ENCODE assay signal across 24 cellular contexts in genomic region chr6:21514288-21514687, GRCh38.
DNase-seq lines count a peak whose midpoint lies in the region; FAIRE-seq and TF ChIP-seq lines count a peak whose summit lies in the region.
"Had no signal": no experiment of that assay in that cellular context is flagged by ENCODE, and none has a peak within 500 bp of the region (broad histone marks: within the 10 kb centered on the region; RNA-seq: fewer than 3 reads in every experiment).

No MANE protein-coding gene starts in this region.

- DNase-seq in bronchial epithelial cell (ENCODE audit: low read depth) (no peak), amygdala (lab: John Stamatoyannopoulos, UW) (no peak), NCI-H2081 treated with DMSO at 0.1 percent for 48 hours (lab: John Stamatoyannopoulos, UW) (no peak), A172 (ENCODE audit: low spot score) (no peak)
- DNase-seq: 8988T; AML-193; CD4-positive, alpha-beta memory T cell; CD4-positive, CD25-positive, alpha-beta regulatory T cell; CD8-positive, alpha-beta memory T cell; COR-L47; DMS 273 treated with DMSO at 0.1 percent for 48 hours; DMS153; DMS53; DMS79; DND-41; EL; GDM1 had no signal

- TF ChIP-seq CTCF in C4-2B (conservative IDR thresholded peaks at IDR 0.05) (no peak), VCaP (conservative IDR thresholded peaks at IDR 0.05) (no peak), bronchial epithelial cell (IDR thresholded peaks at IDR 0.05; ENCODE audit: insufficient read depth, low read length, severe bottlenecking) (no peak)

- peak; percentile 72 for FAIRE-seq in bronchial epithelial cell (lab: Jason Lieb, UNC)
- FAIRE-seq: A549, GM12878, GM12892, GM18507 had no signal

- no peak overlapping the region for H3K4me3 ChIP-seq in bronchial epithelial cell (ENCODE audit: low read depth, low read length)
- H3K4me3 ChIP-seq: A549; BLaER1 treated with 17β-estradiol and CSF1 and Interleukin-3, amounts not matched to agents 10 nM and 100 nM; GM12878 had no signal

- H3K36me3 ChIP-seq in bronchial epithelial cell (ENCODE audit: control insufficient read depth, insufficient read depth, low read length): no peaks in the 10 kb centered on the region
- H3K36me3 ChIP-seq: BLaER1 treated with 17β-estradiol and CSF1 and Interleukin-3, amounts not matched to agents 10 nM and 100 nM had no signal

- H3K27ac ChIP-seq in C4-2B: peak overlapping the region; percentile 53
- H3K27ac ChIP-seq in VCaP: peak overlapping the region; percentile 50
- H3K27ac ChIP-seq: A549; BLaER1 treated with 17β-estradiol and CSF1 and Interleukin-3, amounts not matched to agents 10 nM and 100 nM had no signal

- no peaks in the 10 kb centered on the region for H3K27me3 ChIP-seq in bronchial epithelial cell (ENCODE audit: control insufficient read depth, insufficient read depth, low read length)
- H3K27me3 ChIP-seq: BLaER1 treated with 17β-estradiol and CSF1 and Interleukin-3, amounts not matched to agents 10 nM and 100 nM had no signal
